17 cellular contexts compared by ENCODE assay signal in the genomic region with DNA sequence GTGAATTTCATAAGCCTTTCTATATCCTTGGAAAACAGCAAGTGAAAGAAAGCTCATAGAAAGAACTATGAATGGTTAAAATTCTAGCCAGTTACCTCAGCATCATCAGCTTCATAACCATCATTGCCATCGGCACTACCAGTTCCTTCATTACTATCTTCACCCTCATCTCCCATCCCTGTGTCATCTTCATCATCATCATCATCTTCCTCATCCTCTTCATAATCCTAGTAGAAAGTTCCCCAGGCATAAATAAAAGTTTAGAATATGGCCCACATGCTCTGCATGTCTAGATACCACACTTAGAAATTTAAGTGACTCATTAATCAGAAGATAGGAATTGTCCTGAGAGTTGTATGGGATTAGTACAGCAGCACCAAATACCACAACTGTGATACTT. TPM values are rescaled to one million over a fixed set of nuclear protein-coding genes. Genes with fewer than 3 reads are reported as not detected.
A peak's percentile ranks its signal among the peaks of the same experiment; 100 is the strongest.
DNase-seq lines count a peak whose midpoint lies in the region; ATAC-seq, FAIRE-seq and TF ChIP-seq lines count a peak whose summit lies in the region.
"Had no signal": no experiment of that assay in that cellular context is flagged by ENCODE, and none has a peak within 500 bp of the region (broad histone marks: within the 10 kb centered on the region; RNA-seq: fewer than 3 reads in every experiment).

No MANE protein-coding gene starts in this region.

- no peaks in the 10 kb centered on the region for H3K9me3 ChIP-seq in CD4-positive, alpha-beta memory T cell (ENCODE audit: control insufficient read depth in 1 of 2, low read length in 2 of 2)
- H3K9me3 ChIP-seq: A549; BLaER1 treated with 17β-estradiol and CSF1 and Interleukin-3, amounts not matched to agents 10 nM and 100 nM; SK-N-SH had no signal

- peaks cover 60% of the 10 kb centered on the region for H3K36me3 Mint-ChIP-seq in activated CD4-positive, alpha-beta T cell treated with anti-CD3 and anti-CD28 coated beads, Interleukin-2, amount 10 ng/mL, durations not matched to agents 24 days and 14 days (ENCODE audit: low read depth)
- peaks cover 59 to 66% of the 10 kb centered on the region in 2 donors for H3K36me3 Mint-ChIP-seq in CD4-positive, alpha-beta memory T cell

- no peak overlapping the region for H3K4me3 ChIP-seq in CD4-positive, alpha-beta memory T cell (ENCODE audit: low read length in 2 of 2)
- H3K4me3 ChIP-seq: A549; BLaER1 treated with 17β-estradiol and CSF1 and Interleukin-3, amounts not matched to agents 10 nM and 100 nM; K562 had no signal

- intact Hi-C loops in activated CD4-positive, alpha-beta T cell treated with anti-CD3 and anti-CD28 coated beads, Interleukin-2, amount 10 ng/mL, durations not matched to agents 24 days and 14 days (cut with micrococcal nuclease) = no loop called here
- intact Hi-C loops in CD4-positive, alpha-beta memory T cell (cut with micrococcal nuclease) = loop anchor here (10.0 kb wide), 1 partner anchor 171 kb away; no protein-coding TSS in a partner anchor

- H3K9me3 Mint-ChIP-seq in activated CD4-positive, alpha-beta T cell treated with anti-CD3 and anti-CD28 coated beads, Interleukin-2, amount 10 ng/mL, durations not matched to agents 24 days and 14 days = no peaks in the 10 kb centered on the region
- H3K9me3 Mint-ChIP-seq in CD4-positive, alpha-beta memory T cell = no peaks in the 10 kb centered on the region
- H3K9me3 Mint-ChIP-seq: CD8-positive, alpha-beta memory T cell had no signal

- ATAC-seq in GM21367 (IDR thresholded peaks at IDR 0.05; ENCODE audit: unreplicated experiment) = no peak

- no peak for TF ChIP-seq POLR2A in H54 (IDR thresholded peaks at IDR 0.05; ENCODE audit: low read depth, low read length)

- no peak overlapping the region for H3K4me3 Mint-ChIP-seq in activated CD4-positive, alpha-beta T cell treated with anti-CD3 and anti-CD28 coated beads, Interleukin-2, amount 10 ng/mL, durations not matched to agents 24 days and 14 days
- no peak overlapping the region for H3K4me3 Mint-ChIP-seq in CD4-positive, alpha-beta memory T cell
- H3K4me3 Mint-ChIP-seq: CD8-positive, alpha-beta memory T cell had no signal

- peak; percentile 30 for FAIRE-seq in H54 (lab: Jason Lieb, UNC)
- FAIRE-seq: A549, K562 had no signal

- CTCF ChIA-PET in CD4-positive, alpha-beta memory T cell (lab: Charles Lee; ENCODE audit: partially characterized antibody) = interaction anchor here (1.0 to 2.4 kb wide), 6 partner anchors 10 to 49 kb away, joined by 3 to 9 read pairs (median 5); a partner anchor contains a TSS

- DNase-seq in activated CD4-positive, alpha-beta T cell treated with anti-CD3 and anti-CD28 coated beads, Interleukin-2, amount 10 ng/mL, durations not matched to agents 24 days and 14 days = no peak
- no peak for DNase-seq in activated CD4-positive, alpha-beta T cell treated with anti-CD3 and anti-CD28 coated beads for 48 hours
- no peak for DNase-seq in CD4-positive, alpha-beta memory T cell
- DNase-seq in H54 (ENCODE audit: insufficient read length, low spot score) (no peak), iris pigment epithelial cell (ENCODE audit: low read depth) (peak; percentile 10), NCI-H1105 (lab: John Stamatoyannopoulos, UW) (no peak), HK-2 (ENCODE audit: unreplicated experiment) (no peak)
- DNase-seq: CD8-positive, alpha-beta memory T cell; DMS79; GDM1; NCI-H510A treated with DMSO at 0.1 percent for 48 hours; NCI-H774; SK-N-SH had no signal

- peaks cover 60% of the 10 kb centered on the region for H3K36me3 ChIP-seq in CD4-positive, alpha-beta memory T cell (ENCODE audit: insufficient read depth, low read length)

- peak overlapping the region; percentile 4 for H3K27ac Mint-ChIP-seq in activated CD4-positive, alpha-beta T cell treated with anti-CD3 and anti-CD28 coated beads, Interleukin-2, amount 10 ng/mL, durations not matched to agents 24 days and 14 days
- peak overlapping the region in 4 of 7 donors; percentile 7 to 36 (median 22) for H3K27ac Mint-ChIP-seq in CD4-positive, alpha-beta memory T cell

- H3K4me1 Mint-ChIP-seq in activated CD4-positive, alpha-beta T cell treated with anti-CD3 and anti-CD28 coated beads, Interleukin-2, amount 10 ng/mL, durations not matched to agents 24 days and 14 days = peaks cover 24% of the 10 kb centered on the region
- H3K4me1 Mint-ChIP-seq in CD4-positive, alpha-beta memory T cell = peaks cover 4 to 17% (median 10%) of the 10 kb centered on the region in 4 donors

- H3K27me3 ChIP-seq in CD4-positive, alpha-beta memory T cell (ENCODE audit: insufficient read depth, low read length) = no peaks in the 10 kb centered on the region
- H3K27me3 ChIP-seq: BLaER1 treated with 17β-estradiol and CSF1 and Interleukin-3, amounts not matched to agents 10 nM and 100 nM had no signal

- no peak overlapping the region for H3K27ac ChIP-seq in CD4-positive, alpha-beta memory T cell (ENCODE audit: low read depth, low read length)
- H3K27ac ChIP-seq: A549; BLaER1 treated with 17β-estradiol and CSF1 and Interleukin-3, amounts not matched to agents 10 nM and 100 nM had no signal

- H3K4me1 ChIP-seq in CD4-positive, alpha-beta memory T cell (ENCODE audit: insufficient read depth, low read length) = peaks cover 3% of the 10 kb centered on the region
- H3K4me1 ChIP-seq: A549; BLaER1 treated with 17β-estradiol and CSF1 and Interleukin-3, amounts not matched to agents 10 nM and 100 nM had no signal

- POLR2A ChIA-PET in CD4-positive, alpha-beta memory T cell (lab: Charles Lee; ENCODE audit: partially characterized antibody) = no interaction called here

- H3K27me3 Mint-ChIP-seq in activated CD4-positive, alpha-beta T cell treated with anti-CD3 and anti-CD28 coated beads, Interleukin-2, amount 10 ng/mL, durations not matched to agents 24 days and 14 days = no peaks in the 10 kb centered on the region
- H3K27me3 Mint-ChIP-seq in CD4-positive, alpha-beta memory T cell = no peaks in the 10 kb centered on the region
- H3K27me3 Mint-ChIP-seq: CD8-positive, alpha-beta memory T cell had no signal

RNA-seq across cellular contexts. Expression of a gene that starts 29.9 kb away (rescaled TPM):
- 7.6 and 8.5 TPM in 2 replicates for total RNA-seq in activated CD4-positive, alpha-beta T cell treated with anti-CD3 and anti-CD28 coated beads, Interleukin-2, amount 10 ng/mL, durations not matched to agents 24 days and 14 days
- total RNA-seq in CD4-positive, alpha-beta memory T cell = under 1 TPM; 0.11 to 0.35 TPM
- polyA plus RNA-seq in CD4-positive, alpha-beta memory T cell = under 1 TPM in 1 of 2 donors, not detected in 1; 0.32 TPM

RNA-seq across cellular contexts. Expression of a gene that starts 49.0 kb away (rescaled TPM):
- 174 and 185 TPM in 2 replicates for total RNA-seq in activated CD4-positive, alpha-beta T cell treated with anti-CD3 and anti-CD28 coated beads, Interleukin-2, amount 10 ng/mL, durations not matched to agents 24 days and 14 days
- total RNA-seq in CD4-positive, alpha-beta memory T cell = 100 to 1,000 TPM; 159 to 167 TPM
- 100 to 1,000 TPM in 1 of 2 donors, 10 to 100 TPM in 1; 23.8 to 100 TPM for polyA plus RNA-seq in CD4-positive, alpha-beta memory T cell

RNA-seq across cellular contexts. Expression of a gene that starts 49.6 kb away (rescaled TPM):
- 15.6 and 20.0 TPM in 2 replicates for total RNA-seq in activated CD4-positive, alpha-beta T cell treated with anti-CD3 and anti-CD28 coated beads, Interleukin-2, amount 10 ng/mL, durations not matched to agents 24 days and 14 days
- total RNA-seq in CD4-positive, alpha-beta memory T cell = 10 to 100 TPM; 15.9 to 17.3 TPM
- 1 to 10 TPM; 3.5 to 9.1 TPM for polyA plus RNA-seq in CD4-positive, alpha-beta memory T cell
